In the genomic region with DNA sequence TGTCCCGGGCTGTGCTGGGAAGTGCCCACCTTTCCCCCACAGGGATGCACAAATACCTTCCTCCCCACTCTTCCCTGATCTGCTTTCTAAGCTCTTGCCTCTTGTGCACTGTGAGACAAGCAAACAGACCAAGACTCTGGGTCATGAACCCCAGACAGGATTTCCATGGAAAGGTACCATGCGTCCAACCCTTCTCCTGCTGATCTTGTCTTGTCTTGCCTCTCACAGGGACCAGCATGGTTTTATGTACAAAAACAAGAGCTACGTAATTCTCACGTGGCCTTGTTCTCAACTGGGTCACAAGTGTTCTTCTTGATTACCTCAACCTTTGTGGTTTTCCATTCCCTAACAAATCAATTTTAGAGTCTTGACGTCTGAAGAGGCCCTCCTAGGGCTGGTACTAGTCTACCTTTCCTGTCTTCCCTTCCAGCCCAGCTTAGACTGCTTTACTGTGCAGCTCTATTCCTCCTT, we compare ENCODE assay signal across 1 cellular context.
TF ChIP-seq lines count a peak whose summit lies in the region.

No MANE protein-coding gene starts in this region.

TF ChIP-seq in HEK293, 187 proteins besides CTCF, POLR2A, EP300 and RAD21 (continued from another document and continues in another):
- TF ChIP-seq ZNF692 (tag by site-specific recombination; IDR thresholded peaks at IDR 0.05) (peak; percentile 79), PATZ1 (tag by site-specific recombination; IDR thresholded peaks at IDR 0.05) (peak; percentile 60; the same call in 1 of the 2 replicates), HOXC10 (CRISPR knock-in tag; IDR thresholded peaks at IDR 0.05) (no peak), ZSCAN23 (tag by site-specific recombination; IDR thresholded peaks at IDR 0.05) (peak; percentile 64; the same call in 1 of the 2 replicates), ATF2 (tag by site-specific recombination; IDR thresholded peaks at IDR 0.05; ENCODE audit: low read depth) (peak; percentile 89), ZBTB20 (tag by site-specific recombination; IDR thresholded peaks at IDR 0.05) (0 out of 2 replicates have a peak, but pooled peaks have one; percentile 71), ZNF501 (tag by site-specific recombination; IDR thresholded peaks at IDR 0.05) (0 out of 2 replicates have a peak, but pooled peaks have one; percentile 14), WT1 (tag by site-specific recombination; IDR thresholded peaks at IDR 0.05) (peak; percentile 77), GLI4 (tag by site-specific recombination; IDR thresholded peaks at IDR 0.05) (no peak), ZNF24 (tag by site-specific recombination; IDR thresholded peaks at IDR 0.05) (peak; percentile 86), ZNF391 (tag by site-specific recombination; IDR thresholded peaks at IDR 0.05; ENCODE audit: borderline replicate concordance, low read depth) (peak; percentile 19; the same call in 1 of the 2 replicates), ZBTB48 (tag by site-specific recombination; IDR thresholded peaks at IDR 0.05) (peak; percentile 88), ZNF629 (tag by site-specific recombination; IDR thresholded peaks at IDR 0.05) (peak; percentile 97), ZNF155 (tag by site-specific recombination; IDR thresholded peaks at IDR 0.05) (no peak), ZNF600 (tag by site-specific recombination; IDR thresholded peaks at IDR 0.05) (peak; percentile 95), ZFP37 (tag by site-specific recombination; IDR thresholded peaks at IDR 0.05) (peak; percentile 43; the same call in 1 of the 2 replicates), PRDM6 (tag by site-specific recombination; IDR thresholded peaks at IDR 0.05) (peak; percentile 56; the same call in 1 of the 2 replicates), ZNF843 (tag by site-specific recombination; IDR thresholded peaks at IDR 0.05) (peak; percentile 89), SP7 (tag by site-specific recombination; IDR thresholded peaks at IDR 0.05) (peak; percentile 94), ZXDB (tag by site-specific recombination; IDR thresholded peaks at IDR 0.05) (peak; percentile 92), ZNF76 (tag by site-specific recombination; IDR thresholded peaks at IDR 0.05; ENCODE audit: borderline replicate concordance, low read depth) (0 out of 2 replicates have a peak, but pooled peaks have one; percentile 27), ZNF707 (tag by site-specific recombination; IDR thresholded peaks at IDR 0.05) (no peak), GLIS2 (tag by site-specific recombination; IDR thresholded peaks at IDR 0.05) (0 out of 2 replicates have a peak, but pooled peaks have one; percentile 20), ZNF324 (tag by site-specific recombination; IDR thresholded peaks at IDR 0.05) (peak; percentile 71), ZNF398 (tag by site-specific recombination; IDR thresholded peaks at IDR 0.05) (peak; percentile 72), SP3 (tag by site-specific recombination; IDR thresholded peaks at IDR 0.05) (peak; percentile 42), ZNF654 (tag by site-specific recombination; IDR thresholded peaks at IDR 0.05; ENCODE audit: low read depth) (no peak), ZNF701 (tag by site-specific recombination; IDR thresholded peaks at IDR 0.05) (no peak), IKZF3 (tag by site-specific recombination; IDR thresholded peaks at IDR 0.05) (peak; percentile 81; the same call in 1 of the 2 replicates), KLF16 (tag by site-specific recombination; IDR thresholded peaks at IDR 0.05) (no peak), SCRT1 (tag by site-specific recombination; IDR thresholded peaks at IDR 0.05; ENCODE audit: borderline replicate concordance) (0 out of 2 replicates have a peak, but pooled peaks have one; percentile 37), ZNF292 (tag by site-specific recombination; IDR thresholded peaks at IDR 0.05; ENCODE audit: borderline replicate concordance, low read depth) (no peak)
- TF ChIP-seq, protein P1, sequence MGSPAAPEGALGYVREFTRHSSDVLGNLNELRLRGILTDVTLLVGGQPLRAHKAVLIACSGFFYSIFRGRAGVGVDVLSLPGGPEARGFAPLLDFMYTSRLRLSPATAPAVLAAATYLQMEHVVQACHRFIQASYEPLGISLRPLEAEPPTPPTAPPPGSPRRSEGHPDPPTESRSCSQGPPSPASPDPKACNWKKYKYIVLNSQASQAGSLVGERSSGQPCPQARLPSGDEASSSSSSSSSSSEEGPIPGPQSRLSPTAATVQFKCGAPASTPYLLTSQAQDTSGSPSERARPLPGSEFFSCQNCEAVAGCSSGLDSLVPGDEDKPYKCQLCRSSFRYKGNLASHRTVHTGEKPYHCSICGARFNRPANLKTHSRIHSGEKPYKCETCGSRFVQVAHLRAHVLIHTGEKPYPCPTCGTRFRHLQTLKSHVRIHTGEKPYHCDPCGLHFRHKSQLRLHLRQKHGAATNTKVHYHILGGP (tag by site-specific recombination; IDR thresholded peaks at IDR 0.05): peak; percentile 75; the same call in 1 of the 2 replicates
- TF ChIP-seq, protein P2, sequence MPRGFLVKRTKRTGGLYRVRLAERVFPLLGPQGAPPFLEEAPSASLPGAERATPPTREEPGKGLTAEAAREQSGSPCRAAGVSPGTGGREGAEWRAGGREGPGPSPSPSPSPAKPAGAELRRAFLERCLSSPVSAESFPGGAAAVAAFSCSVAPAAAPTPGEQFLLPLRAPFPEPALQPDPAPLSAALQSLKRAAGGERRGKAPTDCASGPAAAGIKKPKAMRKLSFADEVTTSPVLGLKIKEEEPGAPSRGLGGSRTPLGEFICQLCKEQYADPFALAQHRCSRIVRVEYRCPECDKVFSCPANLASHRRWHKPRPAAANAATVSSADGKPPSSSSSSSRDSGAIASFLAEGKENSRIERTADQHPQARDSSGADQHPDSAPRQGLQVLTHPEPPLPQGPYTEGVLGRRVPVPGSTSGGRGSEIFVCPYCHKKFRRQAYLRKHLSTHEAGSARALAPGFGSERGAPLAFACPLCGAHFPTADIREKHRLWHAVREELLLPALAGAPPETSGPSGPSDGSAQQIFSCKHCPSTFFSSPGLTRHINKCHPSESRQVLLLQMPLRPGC (tag by site-specific recombination; IDR thresholded peaks at IDR 0.05): peak; percentile 79
- TF ChIP-seq, protein P3, sequence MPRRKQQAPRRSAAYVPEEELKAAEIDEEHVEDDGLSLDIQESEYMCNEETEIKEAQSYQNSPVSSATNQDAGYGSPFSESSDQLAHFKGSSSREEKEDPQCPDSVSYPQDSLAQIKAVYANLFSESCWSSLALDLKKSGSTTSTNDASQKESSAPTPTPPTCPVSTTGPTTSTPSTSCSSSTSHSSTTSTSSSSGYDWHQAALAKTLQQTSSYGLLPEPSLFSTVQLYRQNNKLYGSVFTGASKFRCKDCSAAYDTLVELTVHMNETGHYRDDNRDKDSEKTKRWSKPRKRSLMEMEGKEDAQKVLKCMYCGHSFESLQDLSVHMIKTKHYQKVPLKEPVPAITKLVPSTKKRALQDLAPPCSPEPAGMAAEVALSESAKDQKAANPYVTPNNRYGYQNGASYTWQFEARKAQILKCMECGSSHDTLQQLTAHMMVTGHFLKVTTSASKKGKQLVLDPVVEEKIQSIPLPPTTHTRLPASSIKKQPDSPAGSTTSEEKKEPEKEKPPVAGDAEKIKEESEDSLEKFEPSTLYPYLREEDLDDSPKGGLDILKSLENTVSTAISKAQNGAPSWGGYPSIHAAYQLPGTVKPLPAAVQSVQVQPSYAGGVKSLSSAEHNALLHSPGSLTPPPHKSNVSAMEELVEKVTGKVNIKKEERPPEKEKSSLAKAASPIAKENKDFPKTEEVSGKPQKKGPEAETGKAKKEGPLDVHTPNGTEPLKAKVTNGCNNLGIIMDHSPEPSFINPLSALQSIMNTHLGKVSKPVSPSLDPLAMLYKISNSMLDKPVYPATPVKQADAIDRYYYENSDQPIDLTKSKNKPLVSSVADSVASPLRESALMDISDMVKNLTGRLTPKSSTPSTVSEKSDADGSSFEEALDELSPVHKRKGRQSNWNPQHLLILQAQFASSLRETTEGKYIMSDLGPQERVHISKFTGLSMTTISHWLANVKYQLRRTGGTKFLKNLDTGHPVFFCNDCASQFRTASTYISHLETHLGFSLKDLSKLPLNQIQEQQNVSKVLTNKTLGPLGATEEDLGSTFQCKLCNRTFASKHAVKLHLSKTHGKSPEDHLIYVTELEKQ (tag by site-specific recombination; IDR thresholded peaks at IDR 0.05; ENCODE audit: borderline replicate concordance): peak; percentile 73; the same call in 1 of the 2 replicates
- TF ChIP-seq, protein P4, sequence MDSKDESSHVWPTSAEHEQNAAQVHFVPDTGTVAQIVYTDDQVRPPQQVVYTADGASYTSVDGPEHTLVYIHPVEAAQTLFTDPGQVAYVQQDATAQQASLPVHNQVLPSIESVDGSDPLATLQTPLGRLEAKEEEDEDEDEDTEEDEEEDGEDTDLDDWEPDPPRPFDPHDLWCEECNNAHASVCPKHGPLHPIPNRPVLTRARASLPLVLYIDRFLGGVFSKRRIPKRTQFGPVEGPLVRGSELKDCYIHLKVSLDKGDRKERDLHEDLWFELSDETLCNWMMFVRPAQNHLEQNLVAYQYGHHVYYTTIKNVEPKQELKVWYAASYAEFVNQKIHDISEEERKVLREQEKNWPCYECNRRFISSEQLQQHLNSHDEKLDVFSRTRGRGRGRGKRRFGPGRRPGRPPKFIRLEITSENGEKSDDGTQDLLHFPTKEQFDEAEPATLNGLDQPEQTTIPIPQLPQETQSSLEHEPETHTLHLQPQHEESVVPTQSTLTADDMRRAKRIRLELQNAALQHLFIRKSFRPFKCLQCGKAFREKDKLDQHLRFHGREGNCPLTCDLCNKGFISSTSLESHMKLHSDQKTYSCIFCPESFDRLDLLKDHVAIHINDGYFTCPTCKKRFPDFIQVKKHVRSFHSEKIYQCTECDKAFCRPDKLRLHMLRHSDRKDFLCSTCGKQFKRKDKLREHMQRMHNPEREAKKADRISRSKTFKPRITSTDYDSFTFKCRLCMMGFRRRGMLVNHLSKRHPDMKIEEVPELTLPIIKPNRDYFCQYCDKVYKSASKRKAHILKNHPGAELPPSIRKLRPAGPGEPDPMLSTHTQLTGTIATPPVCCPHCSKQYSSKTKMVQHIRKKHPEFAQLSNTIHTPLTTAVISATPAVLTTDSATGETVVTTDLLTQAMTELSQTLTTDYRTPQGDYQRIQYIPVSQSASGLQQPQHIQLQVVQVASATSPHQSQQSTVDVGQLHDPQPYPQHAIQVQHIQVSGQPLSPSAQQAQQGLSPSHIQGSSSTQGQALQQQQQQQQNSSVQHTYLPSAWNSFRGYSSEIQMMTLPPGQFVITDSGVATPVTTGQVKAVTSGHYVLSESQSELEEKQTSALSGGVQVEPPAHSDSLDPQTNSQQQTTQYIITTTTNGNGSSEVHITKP (tag by site-specific recombination; IDR thresholded peaks at IDR 0.05): peak; percentile 78
